Comparison of ENCODE assay signal across 8 cellular contexts in genomic region chr1:234771642-234772344, GRCh38.
DNase-seq lines count a peak whose midpoint lies in the region; ATAC-seq lines count a peak whose summit lies in the region.

No MANE protein-coding gene starts in this region.

- no peaks in the 10 kb centered on the region for H3K36me3 ChIP-seq in aorta (ENCODE audit: control insufficient read depth in 1 of 2, insufficient read depth in 2 of 2, low read length in 1 of 2)

- WGBS in aorta, 2 donors: 80% methylated on average over 10 of the region's 10 CpGs

- peak overlapping the region; percentile 80 for H3K4me3 Mint-ChIP-seq in activated T-helper 1 cell treated with anti-CD3 and anti-CD28 coated beads, Interleukin-12 subunit alpha, Interleukin-12 subunit beta, Interleukin-2, Interleukin-4 antibody, amounts not matched to agents 30 ng/mL and 10 ng/mL and 1 ng/mL, durations not matched to agents 14 hours and 24 hours and 36 hours
- peak overlapping the region; percentile 62 to 83 (median 74) for H3K4me3 Mint-ChIP-seq in naive thymus-derived CD8-positive, alpha-beta T cell

- intact Hi-C loops in activated T-helper 1 cell treated with anti-CD3 and anti-CD28 coated beads, Interleukin-12 subunit alpha, Interleukin-12 subunit beta, Interleukin-2, Interleukin-4 antibody, amounts not matched to agents 30 ng/mL and 10 ng/mL and 1 ng/mL, durations not matched to agents 14 hours and 24 hours and 36 hours (cut with micrococcal nuclease): loop anchor here (1.0 to 2.0 kb wide), 12 partner anchors 12 to 312 kb away; no protein-coding TSS in a partner anchor
- intact Hi-C loops in aorta (cut with DNase I): loop anchor here (5.0 kb wide), 4 partner anchors 39 to 301 kb away; no protein-coding TSS in a partner anchor

- POLR2A ChIA-PET in naive thymus-derived CD8-positive, alpha-beta T cell (lab: Charles Lee): interaction anchor here (0.7 to 7.8 kb wide), 13 partner anchors 8 to 314 kb away, joined by 3 to 92 read pairs (median 4); partner anchors contain the start of gene IRF2BP2

- no peaks in the 10 kb centered on the region for H3K9me3 ChIP-seq in aorta (ENCODE audit: control insufficient read depth, low read length)

- H3K4me1 ChIP-seq in aorta (ENCODE audit: control insufficient read depth in 1 of 2, insufficient read depth in 2 of 2, low read length in 2 of 2): no peaks in the 10 kb centered on the region

- DNase-seq in MV-4-11 (lab: John Stamatoyannopoulos, UW) (peak; percentile 80), aorta (no peak), SK-N-DZ (ENCODE audit: low spot score) (no peak)
- DNase-seq in activated T-helper 1 cell treated with anti-CD3 and anti-CD28 coated beads, Interleukin-12 subunit alpha, Interleukin-12 subunit beta, Interleukin-2, Interleukin-4 antibody, amounts not matched to agents 30 ng/mL and 10 ng/mL and 1 ng/mL, durations not matched to agents 14 hours and 24 hours and 36 hours (ENCODE audit: low spot score): no peak
- DNase-seq in naive thymus-derived CD8-positive, alpha-beta T cell: no peak

- H3K27ac ChIP-seq in aorta (ENCODE audit: low read depth in 1 of 2, low read length in 2 of 2): peak overlapping the region in 1 of 2 donors; percentile 30

- peak overlapping the region; percentile 100 for H3K27ac Mint-ChIP-seq in activated T-helper 1 cell treated with anti-CD3 and anti-CD28 coated beads, Interleukin-12 subunit alpha, Interleukin-12 subunit beta, Interleukin-2, Interleukin-4 antibody, amounts not matched to agents 30 ng/mL and 10 ng/mL and 1 ng/mL, durations not matched to agents 14 hours and 24 hours and 36 hours
- H3K27ac Mint-ChIP-seq in naive thymus-derived CD8-positive, alpha-beta T cell: peak overlapping the region; percentile 87 to 98 (median 95)

- H3K4me3 ChIP-seq in GM08714 (ENCODE audit: low read length) (peak overlapping the region; percentile 21; the same call in 1 of the 2 replicates), aorta (ENCODE audit: low read length in 2 of 2) (no peak overlapping the region)

- H3K9me3 Mint-ChIP-seq in activated T-helper 1 cell treated with anti-CD3 and anti-CD28 coated beads, Interleukin-12 subunit alpha, Interleukin-12 subunit beta, Interleukin-2, Interleukin-4 antibody, amounts not matched to agents 30 ng/mL and 10 ng/mL and 1 ng/mL, durations not matched to agents 14 hours and 24 hours and 36 hours: peaks cover 4% of the 10 kb centered on the region
- peaks cover 0 to 4% (median 0%) of the 10 kb centered on the region in 9 donors for H3K9me3 Mint-ChIP-seq in naive thymus-derived CD8-positive, alpha-beta T cell

- H3K27me3 ChIP-seq in aorta (ENCODE audit: control insufficient read depth in 1 of 2, insufficient read depth in 2 of 2, low read length in 1 of 2): no peaks in the 10 kb centered on the region

- H3K27me3 Mint-ChIP-seq in activated T-helper 1 cell treated with anti-CD3 and anti-CD28 coated beads, Interleukin-12 subunit alpha, Interleukin-12 subunit beta, Interleukin-2, Interleukin-4 antibody, amounts not matched to agents 30 ng/mL and 10 ng/mL and 1 ng/mL, durations not matched to agents 14 hours and 24 hours and 36 hours (ENCODE audit: insufficient read depth): no peaks in the 10 kb centered on the region
- no peaks in the 10 kb centered on the region for H3K27me3 Mint-ChIP-seq in naive thymus-derived CD8-positive, alpha-beta T cell

- H3K4me1 Mint-ChIP-seq in activated T-helper 1 cell treated with anti-CD3 and anti-CD28 coated beads, Interleukin-12 subunit alpha, Interleukin-12 subunit beta, Interleukin-2, Interleukin-4 antibody, amounts not matched to agents 30 ng/mL and 10 ng/mL and 1 ng/mL, durations not matched to agents 14 hours and 24 hours and 36 hours (ENCODE audit: low read depth): peaks cover 64% of the 10 kb centered on the region
- peaks cover 41 to 64% (median 64%) of the 10 kb centered on the region in 4 donors for H3K4me1 Mint-ChIP-seq in naive thymus-derived CD8-positive, alpha-beta T cell

- H3K36me3 Mint-ChIP-seq in activated T-helper 1 cell treated with anti-CD3 and anti-CD28 coated beads, Interleukin-12 subunit alpha, Interleukin-12 subunit beta, Interleukin-2, Interleukin-4 antibody, amounts not matched to agents 30 ng/mL and 10 ng/mL and 1 ng/mL, durations not matched to agents 14 hours and 24 hours and 36 hours (ENCODE audit: low read depth): peaks cover 16% of the 10 kb centered on the region
- no peaks in the 10 kb centered on the region for H3K36me3 Mint-ChIP-seq in naive thymus-derived CD8-positive, alpha-beta T cell

- ATAC-seq in naive thymus-derived CD8-positive, alpha-beta T cell: no peak
- ATAC-seq in HG03469 (IDR thresholded peaks at IDR 0.05; ENCODE audit: unreplicated experiment): no peak
- ATAC-seq in aorta (ENCODE audit: low FRiP score): no peak
- no peak for ATAC-seq in HG02763 (IDR thresholded peaks at IDR 0.05; ENCODE audit: unreplicated experiment)
